Comparison of ENCODE assay signal across 9 cellular contexts in genomic region chr2:201183373-201183742, GRCh38. TPM values are rescaled to one million over a fixed set of nuclear protein-coding genes. Genes with fewer than 3 reads are reported as not detected.
DNase-seq lines count a peak whose midpoint lies in the region; ATAC-seq, FAIRE-seq and TF ChIP-seq lines count a peak whose summit lies in the region.
"Had no signal": no experiment of that assay in that cellular context is flagged by ENCODE, and none has a peak within 500 bp of the region (broad histone marks: within the 10 kb centered on the region; RNA-seq: fewer than 3 reads in every experiment).

No MANE protein-coding gene starts in this region.

- peak; percentile 20; the same call in 2 of the 3 replicates for ATAC-seq in K562
- ATAC-seq in lung (ENCODE audit: insufficient read depth, low FRiP score): no peak
- no peak for ATAC-seq in GM21367 (IDR thresholded peaks at IDR 0.05; ENCODE audit: unreplicated experiment)

- H2AFZ ChIP-seq in K562 (ENCODE audit: low read depth, low read length): peak overlapping the region; percentile 98

- no peak for TF ChIP-seq EP300 in K562 (IDR thresholded peaks at IDR 0.05; ENCODE audit: low read length)

- H3K79me2 ChIP-seq in K562 (ENCODE audit: control insufficient read depth, insufficient read depth, low read length): peaks cover 46% of the 10 kb centered on the region

- no peak for TF ChIP-seq POLR2A in K562 (conservative IDR thresholded peaks at IDR 0.05)

- FAIRE-seq in K562 (lab: Jason Lieb, UNC): peak; percentile 15
- FAIRE-seq: HTR-8/SVneo had no signal

- peaks cover 1% of the 10 kb centered on the region for H3K27me3 Mint-ChIP-seq in HFFc6 (ENCODE audit: insufficient read depth)

- POLR2A ChIA-PET in A673 (lab: Charles Lee; ENCODE audit: low non-redundant PET) (no interaction called here), K562 (lab: Yijun Ruan, JAX) (interaction anchor here (0.7 to 2.4 kb wide), 15 partner anchors 9 to 294 kb away, joined by 3 to 18 read pairs (median 5); partner anchors contain the start of genes CFLAR, NIF3L1 and ORC2)

- H3K4me2 ChIP-seq in K562 (ENCODE audit: insufficient read depth, low read length): peak overlapping the region; percentile 81

- TSS peak; percentile 81 for BruUV-seq in A673 (replicated peaks; lab: Mats Ljungman, UMichigan)
- BruUV-seq in K562 (replicated peaks; lab: Mats Ljungman, UMichigan): TSS peak; percentile 82

- H3K4me1 ChIP-seq in A673 (ENCODE audit: insufficient read depth, low read length, poor library complexity, severe bottlenecking) (no peaks in the 10 kb centered on the region), K562 (replicated peaks in 1 of 2; ENCODE audit: control insufficient read depth in 2 of 2, insufficient read depth in 2 of 2, low read length in 2 of 2) (peaks cover 5 to 14% of the 10 kb centered on the region in 2 experiments; a peak in 3 of 5 replicates), lung (ENCODE audit: control insufficient read depth in 2 of 2, insufficient read depth in 2 of 2, low read length in 2 of 2) (peaks cover 0 to 2% of the 10 kb centered on the region in 2 donors)

- 0% methylated on average over 4 of the region's 4 CpGs for WGBS in K562 (ENCODE audit: insufficient coverage, low coverage, missing lambda C conversion rate)
- WGBS in lung, 2 donors: 4 to 5% methylated on average over 4 of the region's 4 CpGs

- in situ Hi-C loops in K562 (cut with MboI): loop anchor here (25.0 kb wide), 1 partner anchor 471 kb away; no protein-coding TSS in a partner anchor
- in situ Hi-C loops in G401 (cut with HindIII; ENCODE audit: low sequenced_read_pairs): no loop called here

- H3K9ac ChIP-seq in K562 (ENCODE audit: insufficient read depth in 1 of 2, low read depth in 2 of 2, low read length in 2 of 2): peak overlapping the region; percentile 16 to 84; a peak in 3 of 4 replicates

- TF ChIP-seq RAD21 in K562 (CRISPR knock-in tag; conservative IDR thresholded peaks at IDR 0.05 in 1 of 2, IDR thresholded peaks at IDR 0.05 in 1 of 2): no peak

- peaks cover 1% of the 10 kb centered on the region; the same call in 1 of the 2 replicates for H3K36me3 Mint-ChIP-seq in HFFc6 (ENCODE audit: low read depth)

- no peaks in the 10 kb centered on the region for H3K9me1 ChIP-seq in K562 (ENCODE audit: control insufficient read depth, insufficient read depth, low read length)

- intact Hi-C loops in A673 (cut with micrococcal nuclease; ENCODE audit: unreplicated experiment) (loop anchor here (5.0 kb wide), 1 partner anchor 49 kb away; no protein-coding TSS in a partner anchor), K562 (cut with micrococcal nuclease) (loop anchor here (1.0 to 5.0 kb wide), 3 partner anchors 49 to 374 kb away; no protein-coding TSS in a partner anchor)

- H3K36me3 ChIP-seq in A673 (ENCODE audit: insufficient read depth, low read length, poor library complexity, severe bottlenecking): no peaks in the 10 kb centered on the region
- H3K36me3 ChIP-seq in K562 (ENCODE audit: control insufficient read depth, insufficient read depth, low read length): peaks cover 25% of the 10 kb centered on the region; the same call in 2 of the 3 replicates
- peaks cover 0 to 4% of the 10 kb centered on the region in 2 donors for H3K36me3 ChIP-seq in lung (ENCODE audit: control insufficient read depth in 2 of 2, insufficient read depth in 2 of 2, low read length in 2 of 2)

- peak overlapping the region; percentile 58; the same call in 1 of the 2 replicates for H3K27ac Mint-ChIP-seq in HFFc6

- H4K20me1 ChIP-seq in K562 (replicated peaks; ENCODE audit: control insufficient read depth, insufficient read depth, low read length): no peaks in the 10 kb centered on the region; the same call in 1 of the 2 replicates

- CTCF ChIA-PET in A673 (lab: Charles Lee) (interaction anchor here (1.0 to 1.7 kb wide), 2 partner anchors 17 to 49 kb away, joined by 4 to 7 read pairs; no protein-coding TSS in a partner anchor), K562 (lab: Yijun Ruan, JAX; ENCODE audit: low intra/inter-chr PET ratio) (interaction anchor here (1.1 to 1.4 kb wide), 2 partner anchors 49 to 220 kb away, joined by 3 to 5 read pairs; partner anchors contain the start of gene ORC2)

- H3K4me3 ChIP-seq in A673 (ENCODE audit: low read depth, low read length, poor library complexity, severe bottlenecking) (peak overlapping the region; percentile 20), K562 (peak overlapping the region; percentile 58), lung (peak overlapping the region; percentile 24)

- TF ChIP-seq CTCF in A673 (conservative IDR thresholded peaks at IDR 0.05; ENCODE audit: low read depth, low read length): no peak
- TF ChIP-seq CTCF in HFFc6 (IDR thresholded peaks at IDR 0.05): no peak
- TF ChIP-seq CTCF in K562 (IDR thresholded peaks at IDR 0.05 in 2 of 3, conservative IDR thresholded peaks at IDR 0.05 in 1 of 3; ENCODE audit: insufficient read depth in 2 of 3, low read depth in 1 of 3, low read length in 3 of 3): no peak
- no peak for TF ChIP-seq CTCF in lung (IDR thresholded peaks at IDR 0.05; ENCODE audit: control extremely low read depth, extremely low read depth)

- DNase-seq in A673 (ENCODE audit: low spot score) (no peak), HFFc6 (no peak), K562 (ENCODE audit: extremely low read depth in 1 of 4, low spot score in 3 of 4) (no peak), lung (ENCODE audit: low spot score) (no peak), G401 (ENCODE audit: low spot score) (no peak), T-helper 9 cell (no peak), cerebellar cortex (ENCODE audit: low spot score) (no peak)

- H3K4me3 Mint-ChIP-seq in HFFc6: peak overlapping the region; percentile 82

- no peaks in the 10 kb centered on the region; the same call in 1 of the 2 replicates for H3K9me3 Mint-ChIP-seq in HFFc6

- no peaks in the 10 kb centered on the region for H3K27me3 ChIP-seq in A673 (replicated peaks; ENCODE audit: insufficient read depth, low read depth, low read length, poor library complexity)
- H3K27me3 ChIP-seq in K562 (ENCODE audit: control insufficient read depth in 2 of 2, insufficient read depth in 2 of 2, low read length in 2 of 2): no peaks in the 10 kb centered on the region
- no peaks in the 10 kb centered on the region for H3K27me3 ChIP-seq in lung (ENCODE audit: control insufficient read depth, insufficient read depth)

- H3K9me3 ChIP-seq in A673 (ENCODE audit: low read depth, low read length, poor library complexity, severe bottlenecking) (no peaks in the 10 kb centered on the region), K562 (replicated peaks; ENCODE audit: control insufficient read depth, insufficient read depth, low read depth, low read length) (no peaks in the 10 kb centered on the region; the same call in 1 of the 2 replicates), lung (ENCODE audit: control insufficient read depth in 2 of 2, insufficient read depth in 1 of 2, low read length in 1 of 2) (no peaks in the 10 kb centered on the region)

- H3K4me1 Mint-ChIP-seq in HFFc6 (ENCODE audit: low read depth): peaks cover 12% of the 10 kb centered on the region

- H3K27ac ChIP-seq in A673 (ENCODE audit: low read depth, low read length, poor library complexity, severe bottlenecking) (no peak overlapping the region), K562 (ENCODE audit: extremely low read depth, low read depth, low read length) (peak overlapping the region; percentile 84), lung (ENCODE audit: low read depth in 1 of 2, low read length in 1 of 2) (peak overlapping the region in 1 of 2 donors; percentile 68)

TF ChIP-seq in K562, 482 proteins besides CTCF, POLR2A, EP300 and RAD21 (continues in another document):
- TF ChIP-seq CLOCK (CRISPR knock-in tag; IDR thresholded peaks at IDR 0.05; ENCODE audit: borderline replicate concordance): no peak

RNA-seq across cellular contexts. Expression of gene CASP10, which starts 0.4 kb away (rescaled TPM):
- total RNA-seq in A673 (2021) (0.85 and 1.2 TPM in 2 replicates), K562 (2014; rRNA removed) (10.8 TPM in 2 replicates), K562 (2014; rRNA removed; fragmentation: Illumina TruSeq; extraction: Trizol) (17.4 and 19.7 TPM in 2 replicates), K562 (2015; rRNA removed; fragmentation: Illumina TruSeq; extraction: Trizol) (10.7 and 12.6 TPM in 2 replicates), K562 (2021) (12.1 and 12.2 TPM in 2 replicates), lung (10 to 100 TPM; 24.3 to 74.4 TPM)
- 1 to 10 TPM in 4 of 6 experiments, under 1 TPM in 2; 0.36 to 1.9 (median 1.6) TPM for total RNA-seq in HFFc6 (2021; fragmentation: NEBNext Ultra II Directional; extraction: Animal tissue kit (Norgen Biotek cat#: 25700))
- total RNA-seq in K562 (2011; cell fraction: chromatin; rRNA removed; ENCODE audit: low replicate concordance): 75.0 and 98.6 TPM in 2 replicates
- total RNA-seq in K562 (2011; cell fraction: nucleolus; rRNA removed): 34.9 and 39.4 TPM in 2 replicates
- total RNA-seq in K562 (2011; cell fraction: nucleoplasm; rRNA removed): 55.7 and 65.5 TPM in 2 replicates
- polyA plus RNA-seq in K562 (2011; rRNA removed) (20.4 and 21.9 TPM in 2 replicates), K562 (2014; fragmentation: Illumina TruSeq; extraction: Trizol) (9.9 and 10.6 TPM in 2 replicates), K562 (2014; fragmentation: Nextera tagmentation; extraction: Ambion mirVana) (1 to 10 TPM; 7.1 to 7.2 TPM), K562 (2014; rRNA removed) (8.0 and 9.9 TPM in 2 replicates), lung (1 to 10 TPM; 8.9 to 9.1 TPM)
- 8.4 and 12.9 TPM in 2 replicates for polyA plus RNA-seq in K562 (2011; cell fraction: cytosol; rRNA removed)
- 16.1 and 18.3 TPM in 2 replicates for polyA plus RNA-seq in K562 (2011; cell fraction: nucleus; rRNA removed)
- polyA plus RNA-seq in K562 (2012): 7.7 and 9.6 TPM in 2 replicates
- 34.7 TPM in 2 replicates for polyA minus RNA-seq in K562 (2011; rRNA and poly(A)+ RNA removed)
- 13.5 and 13.9 TPM in 2 replicates for polyA minus RNA-seq in K562 (2011; cell fraction: cytosol; rRNA and poly(A)+ RNA removed)
- polyA minus RNA-seq in K562 (2011; cell fraction: nucleus; rRNA and poly(A)+ RNA removed): 13.9 and 32.2 TPM in 2 replicates
- total RNA-seq in G401 (2014; rRNA removed; shearing (Covaris generic)): 2.8 and 3.2 TPM in 2 replicates
